ENCODE assay signal across 8 cellular contexts in genomic region chr14:104801284-104802119, GRCh38. TPM values are rescaled to one million over a fixed set of nuclear protein-coding genes. Genes with fewer than 3 reads are reported as not detected.
A peak's percentile ranks its signal among the peaks of the same experiment; 100 is the strongest.
DNase-seq lines count a peak whose midpoint lies in the region; ATAC-seq and TF ChIP-seq lines count a peak whose summit lies in the region.

No MANE protein-coding gene starts in this region.

- peak overlapping the region; percentile 75 for H3K4me3 ChIP-seq in ACC112 (ENCODE audit: low read depth, low read length)
- peak overlapping the region; percentile 75 to 80 (median 76) for H3K4me3 ChIP-seq in breast epithelium
- peak overlapping the region; percentile 56 for H3K4me3 ChIP-seq in mononuclear cell (ENCODE audit: low read length)

- H3K27ac ChIP-seq in ACC112 (ENCODE audit: low read depth, low read length), result no peak overlapping the region
- peak overlapping the region; percentile 97 to 98 for H3K27ac ChIP-seq in breast epithelium

- H3K4me1 ChIP-seq in ACC112 (ENCODE audit: control insufficient read depth, insufficient read depth, low read length, unreplicated experiment), result peaks cover 35% of the 10 kb centered on the region
- H3K4me1 ChIP-seq in breast epithelium, result peaks cover 6 to 10% of the 10 kb centered on the region in 2 donors
- peaks cover 21% of the 10 kb centered on the region for H3K4me1 ChIP-seq in mononuclear cell (ENCODE audit: insufficient read depth, low read length)

- intact Hi-C loops in breast epithelium (cut with DNase I; ENCODE audit: low total_unique reads), result no loop called here

- ATAC-seq in HG03095 (IDR thresholded peaks at IDR 0.05; ENCODE audit: unreplicated experiment) (no peak), HG03469 (IDR thresholded peaks at IDR 0.05; ENCODE audit: unreplicated experiment) (no peak), GM19395 (IDR thresholded peaks at IDR 0.05; ENCODE audit: unreplicated experiment) (no peak)

- H3K27me3 ChIP-seq in ACC112 (ENCODE audit: insufficient read depth, low read length) (no peaks in the 10 kb centered on the region), breast epithelium (no peaks in the 10 kb centered on the region), mononuclear cell (ENCODE audit: insufficient read depth, low read length) (no peaks in the 10 kb centered on the region)

- H2AFZ ChIP-seq in ACC112 (ENCODE audit: low read length, unreplicated experiment), result no peak overlapping the region

- TF ChIP-seq CTCF in breast epithelium (IDR thresholded peaks at IDR 0.05), result peak in 1 of 3 donors; percentile 10

- no peaks in the 10 kb centered on the region for H3K79me2 ChIP-seq in ACC112 (ENCODE audit: control insufficient read depth, insufficient read depth, low read length, unreplicated experiment)

- no peak for TF ChIP-seq POLR2A in breast epithelium (IDR thresholded peaks at IDR 0.05)

- DNase-seq in HuH-7.5 (ENCODE audit: low spot score) (peak; percentile 72), breast epithelium (ENCODE audit: low spot score in 2 of 2) (no peak), NCI-H2171 treated with DMSO at 0.1 percent for 48 hours (lab: John Stamatoyannopoulos, UW) (no peak)

- H3K36me3 ChIP-seq in ACC112 (ENCODE audit: insufficient read depth, low read length) (no peaks in the 10 kb centered on the region), breast epithelium (no peaks in the 10 kb centered on the region)

- H3K9me3 ChIP-seq in breast epithelium, result no peaks in the 10 kb centered on the region
- H3K9me3 ChIP-seq in mononuclear cell (ENCODE audit: low read depth, low read length), result no peaks in the 10 kb centered on the region

RNA-seq across cellular contexts. Expression of gene ZBTB42, which starts 0.6 kb away (rescaled TPM):
- 10 to 100 TPM in 1 of 3 donors, 1 to 10 TPM in 2; 3.5 to 11.4 (median 9.2) TPM for total RNA-seq in breast epithelium
- 2.9 TPM for total RNA-seq in mononuclear cell

RNA-seq across cellular contexts. Expression of gene AKT1, which starts 6.0 kb away (rescaled TPM):
- total RNA-seq in breast epithelium (100 to 1,000 TPM in 2 of 3 donors, 10 to 100 TPM in 1; 91.9 to 119 (median 116) TPM), mononuclear cell (86.8 TPM)

RNA-seq across cellular contexts. Expression of gene SIVA1, which starts 48.6 kb away (rescaled TPM):
- 100 to 1,000 TPM; 181 to 225 (median 223) TPM for total RNA-seq in breast epithelium
- 66.9 TPM for total RNA-seq in mononuclear cell
